ENCODE assay signal across 8 cellular contexts in the genomic region with DNA sequence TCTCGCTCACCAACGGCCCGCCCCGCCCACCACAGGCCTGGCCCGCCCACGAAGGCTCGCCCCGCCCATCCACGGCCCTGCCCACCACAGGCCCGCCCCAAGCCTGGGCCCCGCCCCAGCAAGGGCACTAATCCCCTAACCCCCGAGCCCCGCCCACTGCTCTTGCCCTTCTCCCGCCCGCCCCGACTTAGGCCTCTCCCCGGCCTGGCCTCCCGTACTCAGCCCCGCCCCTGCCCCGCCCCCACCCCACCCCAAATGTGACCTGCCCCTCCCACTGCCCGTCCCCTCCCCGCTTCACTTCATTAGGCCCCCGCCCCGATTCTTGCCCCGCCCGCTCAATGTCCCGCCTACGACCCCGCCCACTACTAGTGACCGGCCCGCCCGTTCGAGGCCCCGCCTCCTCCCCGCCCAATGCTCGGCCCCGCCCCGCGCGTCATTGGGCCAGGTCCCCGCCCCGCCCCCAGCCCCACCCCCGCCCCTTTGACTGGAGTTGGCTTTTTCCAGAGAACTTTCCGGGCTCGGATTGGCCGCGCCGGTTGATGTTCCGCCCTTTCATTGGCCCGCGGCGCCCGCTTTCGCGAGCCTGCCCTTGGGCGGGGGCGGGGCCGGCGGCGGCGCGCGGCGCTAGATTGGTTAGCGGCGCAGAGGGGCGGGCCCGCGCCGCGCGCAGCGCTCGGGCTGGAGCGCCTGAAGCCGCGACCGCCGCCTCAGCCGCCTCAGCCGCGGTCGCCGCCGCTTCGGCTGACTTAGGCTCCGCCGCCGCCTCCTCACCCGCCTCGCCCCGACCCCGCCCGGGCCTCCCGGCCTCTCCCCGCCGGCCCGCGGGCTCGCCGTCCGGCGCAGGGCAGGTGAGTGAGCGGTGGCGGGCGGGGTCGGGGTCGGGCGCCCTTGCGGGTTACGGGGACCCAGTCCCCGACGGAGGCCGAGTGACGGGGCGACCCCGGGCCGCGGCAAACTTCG. TPM values are rescaled to one million over a fixed set of nuclear protein-coding genes. Genes with fewer than 3 reads are reported as not detected.
DNase-seq lines count a peak whose midpoint lies in the region; ATAC-seq and TF ChIP-seq lines count a peak whose summit lies in the region.

A gene (plus strand): TSS at position 705 of the 960 bp plus-strand sequence. CDS start 206,361 bp downstream, outside the sequence.

- no peak within 1 kb of the TSS for H3K4ac ChIP-seq in IMR-90 (ENCODE audit: low read depth, low read length)

- dilution Hi-C loops in IMR-90 (cut with HindIII; ENCODE audit: low sequenced_read_pairs, unreplicated experiment): no loop called here

- H2BK120ac ChIP-seq in IMR-90 (ENCODE audit: low read depth, low read length): no peak within 1 kb of the TSS

- no peak for TF ChIP-seq RAD21 in IMR-90 (IDR thresholded peaks at IDR 0.05; ENCODE audit: low read length)

- peaks cover 24% of the 10 kb centered on the region for H3K4me1 ChIP-seq in CD4-positive, alpha-beta memory T cell (ENCODE audit: insufficient read depth, low read length)
- no peaks in the 10 kb centered on the region for H3K4me1 ChIP-seq in IMR-90 (ENCODE audit: control insufficient read depth, insufficient read depth, low read length)

- H3K14ac ChIP-seq in IMR-90 (replicated peaks; ENCODE audit: low read depth, low read length): no peak within 1 kb of the TSS

- no peak within 1 kb of the TSS for H2AK5ac ChIP-seq in IMR-90 (ENCODE audit: low read depth, low read length)

- no peak within 1 kb of the TSS for H2BK15ac ChIP-seq in IMR-90 (ENCODE audit: low read depth, low read length)

- H3K9me1 ChIP-seq in IMR-90 (ENCODE audit: insufficient read depth, low read length): no peaks in the 10 kb centered on the region

- H2AFZ ChIP-seq in IMR-90 (replicated peaks; ENCODE audit: low read length, poor library complexity): peak within 1 kb of the TSS; percentile 83

- peaks cover 10 to 20% of the 10 kb centered on the region in 2 donors for H3K27me3 Mint-ChIP-seq in CD4-positive, alpha-beta memory T cell
- peaks cover 67% of the 10 kb centered on the region for H3K27me3 Mint-ChIP-seq in nephron progenitor cell (ENCODE audit: low read depth, poor library complexity)
- H3K27me3 Mint-ChIP-seq in stimulated activated naive B cell treated with anti-CD40 and anti-IgM and Interleukin-4, amounts not matched to agents 10 μg/mL and 1 μg/mL and 100 μg/mL, for 72 hours: peaks cover 31 to 62% of the 10 kb centered on the region in 2 donors

- H2BK5ac ChIP-seq in IMR-90 (ENCODE audit: low read depth, low read length, poor library complexity, severe bottlenecking): no peak within 1 kb of the TSS

- no peaks in the 10 kb centered on the region for H3K9me3 ChIP-seq in CD4-positive, alpha-beta memory T cell (ENCODE audit: control insufficient read depth in 1 of 2, low read length in 2 of 2)
- H3K9me3 ChIP-seq in IMR-90 (ENCODE audit: control insufficient read depth, insufficient read depth, low read length): no peaks in the 10 kb centered on the region

- peak within 1 kb of the TSS in 5 of 7 donors; percentile 78 to 98 (median 82) for H3K27ac Mint-ChIP-seq in CD4-positive, alpha-beta memory T cell
- no peak within 1 kb of the TSS for H3K27ac Mint-ChIP-seq in nephron progenitor cell
- H3K27ac Mint-ChIP-seq in stimulated activated naive B cell treated with anti-CD40 and anti-IgM and Interleukin-4, amounts not matched to agents 10 μg/mL and 1 μg/mL and 100 μg/mL, for 72 hours: no peak within 1 kb of the TSS

- H3K4me3 ChIP-seq in CD4-positive, alpha-beta memory T cell (ENCODE audit: low read length in 2 of 2): no peak within 1 kb of the TSS
- peak within 1 kb of the TSS; percentile 72 for H3K4me3 ChIP-seq in IMR-90 (ENCODE audit: insufficient read depth, low read depth, low read length)
- peak within 1 kb of the TSS; percentile 63 for H3K4me3 ChIP-seq in fibroblast of pulmonary artery (replicated peaks; ENCODE audit: low read depth, low read length)

- no peak within 1 kb of the TSS for H4K5ac ChIP-seq in IMR-90 (ENCODE audit: low read depth, low read length)

- peak within 1 kb of the TSS; percentile 40; the same call in 1 of the 2 replicates for H3K9ac ChIP-seq in IMR-90 (ENCODE audit: low read depth, low read length)

- ATAC-seq in GM21360 (IDR thresholded peaks at IDR 0.05; ENCODE audit: unreplicated experiment) (peak; percentile 63), IMR-90 (ENCODE audit: low read depth) (peak; percentile 86)
- peak; percentile 86 for ATAC-seq in stimulated activated naive B cell treated with anti-CD40 and anti-IgM and Interleukin-4, amounts not matched to agents 10 μg/mL and 1 μg/mL and 100 μg/mL, for 72 hours (replicated peaks)

- H3K36me3 ChIP-seq in CD4-positive, alpha-beta memory T cell (ENCODE audit: insufficient read depth, low read length): no peaks in the 10 kb centered on the region
- no peaks in the 10 kb centered on the region for H3K36me3 ChIP-seq in IMR-90 (ENCODE audit: control insufficient read depth, insufficient read depth, low read length)

- BruUV-seq in IMR-90 (replicated peaks; lab: Mats Ljungman, UMichigan): no TSS peak

- DNase-seq in CD4-positive, alpha-beta memory T cell: peak; percentile 87 to 96 (median 89)
- peak; percentile 89 for DNase-seq in IMR-90
- peak; percentile 92 for DNase-seq in RPMI8226
- DNase-seq in activated T-helper 1 cell treated with anti-CD3 and anti-CD28 coated beads, Interleukin-2, amount 50 U/mL, for 16 hours (ENCODE audit: low read depth in 1 of 2, low spot score in 1 of 2): peak; percentile 85 to 88
- peak; percentile 96 for DNase-seq in fibroblast of pulmonary artery (ENCODE audit: low read depth)
- peak; percentile 99 for DNase-seq in nephron progenitor cell
- peak; percentile 81 for DNase-seq in stimulated activated naive B cell treated with anti-CD40 and anti-IgM and Interleukin-4, amounts not matched to agents 10 μg/mL and 1 μg/mL and 100 μg/mL, for 72 hours

- no peak within 1 kb of the TSS for H3K27ac ChIP-seq in CD4-positive, alpha-beta memory T cell (ENCODE audit: low read depth, low read length)
- H3K27ac ChIP-seq in IMR-90 (ENCODE audit: insufficient read depth, low read length): no peak within 1 kb of the TSS; the same call in 1 of the 2 replicates

- CTCF ChIA-PET in CD4-positive, alpha-beta memory T cell (lab: Charles Lee; ENCODE audit: partially characterized antibody): no interaction called here
- CTCF ChIA-PET in IMR-90 (lab: Yijun Ruan, JAX): no interaction called here

- H2BK20ac ChIP-seq in IMR-90 (ENCODE audit: low read depth, low read length): no peak within 1 kb of the TSS

- peak; percentile 86 for TF ChIP-seq POLR2A in IMR-90 (IDR thresholded peaks at IDR 0.05; ENCODE audit: low read depth, low read length)

- H4K8ac ChIP-seq in IMR-90 (ENCODE audit: low read depth in 2 of 2, low read length in 2 of 2): no peak within 1 kb of the TSS

- H3K4me3 Mint-ChIP-seq in CD4-positive, alpha-beta memory T cell: peak within 1 kb of the TSS; percentile 69 to 83 (median 78)
- peak within 1 kb of the TSS; percentile 86 for H3K4me3 Mint-ChIP-seq in nephron progenitor cell
- H3K4me3 Mint-ChIP-seq in stimulated activated naive B cell treated with anti-CD40 and anti-IgM and Interleukin-4, amounts not matched to agents 10 μg/mL and 1 μg/mL and 100 μg/mL, for 72 hours: peak within 1 kb of the TSS; percentile 57 to 74

- H3K9me3 Mint-ChIP-seq in CD4-positive, alpha-beta memory T cell: peaks cover 0 to 7% (median 4%) of the 10 kb centered on the region in 8 donors
- H3K9me3 Mint-ChIP-seq in nephron progenitor cell: no peaks in the 10 kb centered on the region
- H3K9me3 Mint-ChIP-seq in stimulated activated naive B cell treated with anti-CD40 and anti-IgM and Interleukin-4, amounts not matched to agents 10 μg/mL and 1 μg/mL and 100 μg/mL, for 72 hours: peaks cover 0 to 3% of the 10 kb centered on the region in 2 donors

- peak within 1 kb of the TSS; percentile 81 for H3K4me2 ChIP-seq in IMR-90 (ENCODE audit: low read depth, low read length)

- no peak within 1 kb of the TSS for H2AK9ac ChIP-seq in IMR-90 (replicated peaks; ENCODE audit: low read depth, low read length, poor library complexity)

- H3K4me1 Mint-ChIP-seq in CD4-positive, alpha-beta memory T cell: peaks cover 7 to 38% (median 25%) of the 10 kb centered on the region in 4 donors
- H3K4me1 Mint-ChIP-seq in nephron progenitor cell: no peaks in the 10 kb centered on the region
- peaks cover 20 to 29% of the 10 kb centered on the region in 2 donors for H3K4me1 Mint-ChIP-seq in stimulated activated naive B cell treated with anti-CD40 and anti-IgM and Interleukin-4, amounts not matched to agents 10 μg/mL and 1 μg/mL and 100 μg/mL, for 72 hours

- no peak within 1 kb of the TSS for H3K56ac ChIP-seq in IMR-90 (ENCODE audit: extremely low read depth, insufficient read depth, low read length)

- H3K23ac ChIP-seq in IMR-90 (ENCODE audit: low read depth, low read length): no peak within 1 kb of the TSS

- H3K18ac ChIP-seq in IMR-90 (ENCODE audit: low read depth, low read length): no peak within 1 kb of the TSS

- intact Hi-C loops in CD4-positive, alpha-beta memory T cell (cut with micrococcal nuclease): loop anchor here (1.0 to 10.0 kb wide), 3 partner anchors 53 to 828 kb away; a partner anchor contains a TSS
- intact Hi-C loops in IMR-90 (cut with micrococcal nuclease): loop anchor here (2.0 to 5.0 kb wide), 3 partner anchors 30 to 174 kb away; no protein-coding TSS in a partner anchor

- WGBS in IMR-90 (ENCODE audit: extremely low coverage in 2 of 2, insufficient read length in 1 of 2), 2 experiments: 1% methylated on average over 31 of the region's 120 CpGs; no CpG with 5 or more reads in 1 of the 2 experiments

- peaks cover 0 to 5% of the 10 kb centered on the region in 2 donors for H3K36me3 Mint-ChIP-seq in CD4-positive, alpha-beta memory T cell
- H3K36me3 Mint-ChIP-seq in nephron progenitor cell (ENCODE audit: low read depth): no peaks in the 10 kb centered on the region
- H3K36me3 Mint-ChIP-seq in stimulated activated naive B cell treated with anti-CD40 and anti-IgM and Interleukin-4, amounts not matched to agents 10 μg/mL and 1 μg/mL and 100 μg/mL, for 72 hours: no peaks in the 10 kb centered on the region

- TF ChIP-seq CTCF in IMR-90 (conservative IDR thresholded peaks at IDR 0.05; ENCODE audit: low read depth, low read length) (no peak), fibroblast of pulmonary artery (IDR thresholded peaks at IDR 0.05; ENCODE audit: low read length, missing control alignments) (no peak), nephron progenitor cell (IDR thresholded peaks at IDR 0.05) (no peak)

- H3K27me3 ChIP-seq in CD4-positive, alpha-beta memory T cell (ENCODE audit: insufficient read depth, low read length): peaks cover 11% of the 10 kb centered on the region
- peaks cover 7% of the 10 kb centered on the region; the same call in 1 of the 2 replicates for H3K27me3 ChIP-seq in IMR-90 (ENCODE audit: control insufficient read depth, insufficient read depth, low read length)

- POLR2A ChIA-PET in CD4-positive, alpha-beta memory T cell (lab: Charles Lee; ENCODE audit: partially characterized antibody): no interaction called here
- POLR2A ChIA-PET in IMR-90 (lab: Charles Lee; ENCODE audit: unreplicated experiment): no interaction called here

- peaks cover 4 to 14% of the 10 kb centered on the region in 2 experiments; a peak in 2 of 4 replicates for H3K79me1 ChIP-seq in IMR-90 (ENCODE audit: low read depth in 1 of 2, low read length in 2 of 2)

- no peak within 1 kb of the TSS for H4K91ac ChIP-seq in IMR-90 (ENCODE audit: insufficient read depth, low read depth, low read length)

- peaks cover 8% of the 10 kb centered on the region; the same call in 1 of the 2 replicates for H4K20me1 ChIP-seq in IMR-90 (ENCODE audit: insufficient read depth, low read length)

- in situ Hi-C loops in IMR-90 (cut with MboI; ENCODE audit: low sequenced_read_pairs): no loop called here

RNA-seq across cellular contexts. Expression of the gene that starts here (rescaled TPM):
- total RNA-seq in CD4-positive, alpha-beta memory T cell: 1 to 10 TPM in 1 of 2 experiments, under 1 TPM in 1; 0.99 to 1.6 TPM
- 1 to 10 TPM in 1 of 2 donors, under 1 TPM in 1; 0.36 to 1.1 TPM for polyA plus RNA-seq in CD4-positive, alpha-beta memory T cell
- total RNA-seq in IMR-90 (2012; rRNA removed): 2.5 and 2.9 TPM in 2 replicates
- 3.7 and 3.9 TPM in 2 replicates for polyA plus RNA-seq in IMR-90 (2012; rRNA removed)
- polyA plus RNA-seq in IMR-90 (2012; cell fraction: cytosol; rRNA removed): 4.4 and 7.4 TPM in 2 replicates
- 8.7 and 10.4 TPM in 2 replicates for polyA plus RNA-seq in IMR-90 (2012; cell fraction: nucleus; rRNA removed; ENCODE audit: low replicate concordance)

Comparison
In these comparisons a context has a peak if more than half of its experiments do, and no peak if none do; other contexts are left out.
1. H3K4me3 ChIP-seq: peak in IMR-90 (single experiment) and fibroblast of pulmonary artery (single experiment); none in CD4-positive, alpha-beta memory T cell (0 of 2).
2. H3K27ac Mint-ChIP-seq: peak in CD4-positive, alpha-beta memory T cell (5 of 7); none in nephron progenitor cell (single experiment) and stimulated activated naive B cell treated with anti-CD40 and anti-IgM and Interleukin-4, amounts not matched to agents 10 μg/mL and 1 μg/mL and 100 μg/mL, for 72 hours (single experiment).
3. Peak in every context shown above with its lines, with median percentiles within 50 percentile points of each other: DNase-seq, H3K4me3 Mint-ChIP-seq and ATAC-seq.